12 cellular contexts compared by ENCODE assay signal in the genomic region with DNA sequence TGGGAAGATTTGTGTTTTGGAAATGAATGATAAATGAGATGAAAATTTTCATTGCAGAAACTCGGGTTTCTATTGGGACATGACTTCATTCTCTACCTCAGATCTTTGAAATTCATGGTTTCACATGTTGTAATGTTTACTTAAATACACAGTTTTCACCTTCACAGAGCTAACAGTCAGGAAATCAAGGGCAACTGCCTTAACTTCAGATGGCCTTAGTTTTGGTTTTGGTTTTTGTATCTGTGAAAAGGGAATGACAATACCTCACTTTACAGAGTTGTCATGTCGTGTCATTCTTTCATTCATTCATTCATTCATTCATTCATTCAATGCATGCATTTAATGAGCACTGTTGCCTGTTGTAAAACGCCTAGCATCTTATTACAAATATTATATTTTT. TPM values are rescaled to one million over a fixed set of nuclear protein-coding genes. Genes with fewer than 3 reads are reported as not detected.
DNase-seq lines count a peak whose midpoint lies in the region; ATAC-seq, FAIRE-seq and TF ChIP-seq lines count a peak whose summit lies in the region.
"Had no signal": no experiment of that assay in that cellular context is flagged by ENCODE, and none has a peak within 500 bp of the region (broad histone marks: within the 10 kb centered on the region; RNA-seq: fewer than 3 reads in every experiment).

No MANE protein-coding gene starts in this region.

- H3K4me1 ChIP-seq in Loucy (ENCODE audit: insufficient read depth, low read length, poor library complexity, severe bottlenecking) = peaks cover 4% of the 10 kb centered on the region
- no peaks in the 10 kb centered on the region for H3K4me1 ChIP-seq in psoas muscle
- H3K4me1 ChIP-seq: BLaER1 treated with 17β-estradiol and CSF1 and Interleukin-3, amounts not matched to agents 10 nM and 100 nM had no signal

- no peak overlapping the region for H3K4me2 ChIP-seq in Loucy (ENCODE audit: low read depth, low read length, poor library complexity, severe bottlenecking)
- H3K4me2 ChIP-seq: BLaER1 treated with 17β-estradiol and CSF1 and Interleukin-3, amounts not matched to agents 10 nM and 100 nM had no signal

- no peaks in the 10 kb centered on the region for H3K9me2 ChIP-seq in Loucy (replicated peaks; ENCODE audit: low read depth, low read length)

- no peak overlapping the region for H3K27ac ChIP-seq in psoas muscle
- H3K27ac ChIP-seq: BLaER1 treated with 17β-estradiol and CSF1 and Interleukin-3, amounts not matched to agents 10 nM and 100 nM had no signal

- no peaks in the 10 kb centered on the region for H3K9me3 ChIP-seq in Loucy (ENCODE audit: insufficient read depth, low read depth, low read length)
- no peaks in the 10 kb centered on the region for H3K9me3 ChIP-seq in psoas muscle
- H3K9me3 ChIP-seq: BLaER1 treated with 17β-estradiol and CSF1 and Interleukin-3, amounts not matched to agents 10 nM and 100 nM had no signal

- peak; percentile 78 for FAIRE-seq in GM18507 (lab: Jason Lieb, UNC)

- no peaks in the 10 kb centered on the region for H3K79me2 ChIP-seq in Loucy (ENCODE audit: insufficient read depth, low read length)

- H3K27me3 ChIP-seq in Loucy (ENCODE audit: insufficient read depth, low read length, poor library complexity, severe bottlenecking) = no peaks in the 10 kb centered on the region
- H3K27me3 ChIP-seq in psoas muscle (ENCODE audit: insufficient read depth in 3 of 3, low read length in 2 of 3) = no peaks in the 10 kb centered on the region
- H3K27me3 ChIP-seq: BLaER1 treated with 17β-estradiol and CSF1 and Interleukin-3, amounts not matched to agents 10 nM and 100 nM had no signal

- no peaks in the 10 kb centered on the region for H4K20me1 ChIP-seq in Loucy (ENCODE audit: insufficient read depth, low read length, poor library complexity, severe bottlenecking)
- H4K20me1 ChIP-seq: BLaER1 treated with 17β-estradiol and CSF1 and Interleukin-3, amounts not matched to agents 10 nM and 100 nM had no signal

- no peak overlapping the region for H3K4me3 ChIP-seq in Loucy (ENCODE audit: low read length, poor library complexity, severe bottlenecking)
- H3K4me3 ChIP-seq in psoas muscle = no peak overlapping the region
- H3K4me3 ChIP-seq: BLaER1 treated with 17β-estradiol and CSF1 and Interleukin-3, amounts not matched to agents 10 nM and 100 nM had no signal

- H3K9ac ChIP-seq in Loucy (ENCODE audit: low read depth, low read length, poor library complexity, severe bottlenecking) = no peak overlapping the region
- H3K9ac ChIP-seq: BLaER1 treated with 17β-estradiol and CSF1 and Interleukin-3, amounts not matched to agents 10 nM and 100 nM had no signal

- TF ChIP-seq CTCF in Loucy (conservative IDR thresholded peaks at IDR 0.05; ENCODE audit: low read length) = no peak
- no peak for TF ChIP-seq CTCF in psoas muscle (IDR thresholded peaks at IDR 0.05)

- H3K36me3 ChIP-seq in Loucy (ENCODE audit: insufficient read depth, low read length) (no peaks in the 10 kb centered on the region), psoas muscle (ENCODE audit: insufficient read depth in 1 of 2, low read depth in 1 of 2) (no peaks in the 10 kb centered on the region)
- H3K36me3 ChIP-seq: BLaER1 treated with 17β-estradiol and CSF1 and Interleukin-3, amounts not matched to agents 10 nM and 100 nM had no signal

- intact Hi-C loops in psoas muscle (cut with DNase I) = no loop called here

- DNase-seq in GM18507 (ENCODE audit: extremely low spot score, insufficient read length, low read depth) = no peak
- no peak for DNase-seq in epidermal melanocyte (ENCODE audit: insufficient read length, low spot score)
- no peak for DNase-seq in NCI-H82 treated with DMSO at 0.1 percent for 48 hours (lab: John Stamatoyannopoulos, UW; ENCODE audit: unreplicated experiment)
- no peak for DNase-seq in psoas muscle
- DNase-seq in activated CD8-positive, alpha-beta memory T cell treated with anti-CD3 and anti-CD28 coated beads for 24 hours = no peak
- DNase-seq: GF-D8, NCI-H2227 treated with DMSO at 0.1 percent for 48 hours had no signal

- H3F3A ChIP-seq in Loucy (ENCODE audit: low read depth) = no peaks in the 10 kb centered on the region

- 60 to 73% (median 69%) methylated on average over 3 of the region's 3 CpGs for WGBS in psoas muscle, 3 donors

- peak overlapping the region; percentile 56; the same call in 1 of the 2 replicates for H2AFZ ChIP-seq in Loucy (ENCODE audit: low read length)

- peak; percentile 75 for ATAC-seq in GM19452 (IDR thresholded peaks at IDR 0.05; ENCODE audit: unreplicated experiment)
- ATAC-seq in HG02884 (IDR thresholded peaks at IDR 0.05; ENCODE audit: unreplicated experiment) = peak; percentile 78
- ATAC-seq in psoas muscle = no peak
- ATAC-seq: Panc1 had no signal

RNA-seq across cellular contexts. Expression of gene NIM1K, which starts 41.9 kb away (rescaled TPM):
- under 1 TPM in 3 of 4 donors, not detected in 1; 0.19 to 0.25 (median 0.24) TPM for total RNA-seq in psoas muscle
- under 1 TPM; 0.10 to 0.20 (median 0.18) TPM for polyA plus RNA-seq in psoas muscle

Comparison
In these comparisons a context has a peak if more than half of its experiments do, and no peak if none do; other contexts are left out.
1. ATAC-seq: peak in GM19452 (single experiment) and HG02884 (single experiment); none in psoas muscle (0 of 4).